ENCODE assay signal across 8 cellular contexts in the genomic region with DNA sequence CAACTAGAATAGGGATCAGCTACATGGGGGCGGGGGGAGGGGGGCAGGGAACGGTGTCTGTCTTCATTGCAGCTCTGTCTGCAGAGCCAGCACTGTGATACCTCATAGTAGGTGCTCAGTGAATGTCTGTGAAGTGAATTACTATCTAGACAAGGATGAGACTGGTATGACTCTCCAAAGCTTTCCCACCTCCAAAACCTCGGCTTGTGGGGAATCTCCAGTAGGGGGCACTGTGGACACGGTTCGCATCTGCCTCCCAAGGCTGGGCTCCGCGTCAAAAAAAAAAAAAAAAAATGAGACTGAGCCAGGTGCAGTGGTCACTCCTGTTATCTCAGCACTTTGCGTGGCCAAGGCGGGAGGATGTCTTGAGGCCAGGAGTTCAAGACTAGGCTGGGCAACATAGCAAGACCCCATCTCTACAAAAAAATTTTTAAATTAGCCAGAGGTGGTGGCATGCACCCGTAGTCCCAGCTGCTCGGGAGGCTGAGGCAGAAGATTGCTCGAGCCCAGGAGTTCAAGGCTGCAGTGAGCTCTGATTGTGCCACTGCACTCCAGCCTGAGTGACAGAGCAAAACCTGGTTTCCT. TPM values are rescaled to one million over a fixed set of nuclear protein-coding genes. Genes with fewer than 3 reads are reported as not detected.
A peak's percentile ranks its signal among the peaks of the same experiment; 100 is the strongest.
DNase-seq lines count a peak whose midpoint lies in the region; ATAC-seq, FAIRE-seq and TF ChIP-seq lines count a peak whose summit lies in the region.

No MANE protein-coding gene starts in this region.

- 27% methylated on average over 12 of the region's 12 CpGs for WGBS in K562 (ENCODE audit: insufficient coverage, low coverage, missing lambda C conversion rate)

- no peak overlapping the region for H2AFZ ChIP-seq in K562 (ENCODE audit: low read depth, low read length)

- H3K9ac ChIP-seq in K562 (ENCODE audit: insufficient read depth in 1 of 2, low read depth in 2 of 2, low read length in 2 of 2), result no peak overlapping the region

- H3K27ac ChIP-seq in K562 (ENCODE audit: extremely low read depth, low read depth, low read length) (no peak overlapping the region), tibial artery (peak overlapping the region; percentile 37 to 48)

- no peak overlapping the region for H3K4me2 ChIP-seq in K562 (ENCODE audit: insufficient read depth, low read length)

- TF ChIP-seq EP300 in K562 (IDR thresholded peaks at IDR 0.05; ENCODE audit: low read length), result peak; percentile 22; the same call in 1 of the 2 replicates

- POLR2A ChIA-PET in K562 (lab: Yijun Ruan, JAX), result interaction anchor here (0.6 to 3.9 kb wide), 6 partner anchors 9 to 164 kb away, joined by 3 to 20 read pairs (median 3); partner anchors contain the start of genes TRIM56 and ZNHIT1

- TF ChIP-seq CTCF in K562 (IDR thresholded peaks at IDR 0.05 in 2 of 3, conservative IDR thresholded peaks at IDR 0.05 in 1 of 3; ENCODE audit: insufficient read depth in 2 of 3, low read depth in 1 of 3, low read length in 3 of 3) (peak; percentile 77 to 91 (median 88)), tibial artery (IDR thresholded peaks at IDR 0.05) (peak; percentile 54 to 59)

- H3K9me3 ChIP-seq in K562 (replicated peaks; ENCODE audit: control insufficient read depth, insufficient read depth, low read depth, low read length), result no peaks in the 10 kb centered on the region
- no peaks in the 10 kb centered on the region for H3K9me3 ChIP-seq in tibial artery

- intact Hi-C loops in K562 (cut with micrococcal nuclease) (loop anchor here (1.0 kb wide), 2 partner anchors 43 to 97 kb away; no protein-coding TSS in a partner anchor), tibial artery (cut with DNase I; ENCODE audit: low total_unique reads) (loop anchor here (2.0 kb wide), 1 partner anchor 44 kb away; no protein-coding TSS in a partner anchor)

- no peaks in the 10 kb centered on the region; the same call in 1 of the 2 replicates for H4K20me1 ChIP-seq in K562 (replicated peaks; ENCODE audit: control insufficient read depth, insufficient read depth, low read length)

- in situ Hi-C loops in K562 (cut with MboI), result no loop called here

- peak; percentile 84 for ATAC-seq in K562
- ATAC-seq in left lobe of liver, result peak; percentile 93
- ATAC-seq in HG03135 (IDR thresholded peaks at IDR 0.05; ENCODE audit: unreplicated experiment), result no peak
- no peak for ATAC-seq in HG03378 (IDR thresholded peaks at IDR 0.05; ENCODE audit: unreplicated experiment)

- peak; percentile 90 for FAIRE-seq in K562 (lab: Jason Lieb, UNC)

- peak; percentile 43 to 64 for TF ChIP-seq RAD21 in K562 (CRISPR knock-in tag; conservative IDR thresholded peaks at IDR 0.05 in 1 of 2, IDR thresholded peaks at IDR 0.05 in 1 of 2)

- H3K79me2 ChIP-seq in K562 (ENCODE audit: control insufficient read depth, insufficient read depth, low read length), result no peaks in the 10 kb centered on the region

- H3K4me1 ChIP-seq in K562 (replicated peaks in 1 of 2; ENCODE audit: control insufficient read depth in 2 of 2, insufficient read depth in 2 of 2, low read length in 2 of 2) (peaks cover 31 to 32% of the 10 kb centered on the region in 2 experiments; a peak in 4 of 5 replicates), tibial artery (peaks cover 0 to 33% (median 26%) of the 10 kb centered on the region in 4 donors)

- H3K27me3 ChIP-seq in K562 (ENCODE audit: control insufficient read depth in 2 of 2, insufficient read depth in 2 of 2, low read length in 2 of 2), result no peaks in the 10 kb centered on the region
- no peaks in the 10 kb centered on the region for H3K27me3 ChIP-seq in tibial artery

- DNase-seq in NCI-H82 (lab: John Stamatoyannopoulos, UW) (peak; percentile 48), NCI-H82 treated with DMSO at 0.1 percent for 48 hours (lab: John Stamatoyannopoulos, UW; ENCODE audit: unreplicated experiment) (no peak), NCI-H226 (peak; percentile 49), K562 (ENCODE audit: extremely low read depth in 1 of 4, low spot score in 3 of 4) (peak; percentile 75 to 88 (median 77)), left lobe of liver (ENCODE audit: low spot score) (peak; percentile 73), tibial artery (no peak)

- H3K9me1 ChIP-seq in K562 (ENCODE audit: control insufficient read depth, insufficient read depth, low read length), result no peaks in the 10 kb centered on the region

- no peak for TF ChIP-seq POLR2A in K562 (conservative IDR thresholded peaks at IDR 0.05)

- CTCF ChIA-PET in K562 (lab: Yijun Ruan, JAX; ENCODE audit: low intra/inter-chr PET ratio), result interaction anchor here (0.7 to 1.6 kb wide), 3 partner anchors 43 to 70 kb away, joined by 3 to 7 read pairs (median 4); partner anchors contain the start of gene VGF

- H3K4me3 ChIP-seq in K562, result no peak overlapping the region
- no peak overlapping the region for H3K4me3 ChIP-seq in tibial artery

- BruUV-seq in K562 (replicated peaks; lab: Mats Ljungman, UMichigan), result no TSS peak

- no peaks in the 10 kb centered on the region; the same call in 2 of the 3 replicates for H3K36me3 ChIP-seq in K562 (ENCODE audit: control insufficient read depth, insufficient read depth, low read length)
- peaks cover 0 to 23% (median 14%) of the 10 kb centered on the region in 3 donors for H3K36me3 ChIP-seq in tibial artery

RNA-seq across cellular contexts. Expression of gene TRIM56, which starts 9.6 kb away (rescaled TPM):
- 30.8 and 42.4 TPM in 2 replicates for total RNA-seq in K562 (2011; cell fraction: chromatin; rRNA removed; ENCODE audit: low replicate concordance)
- 23.3 and 25.4 TPM in 2 replicates for total RNA-seq in K562 (2011; cell fraction: nucleolus; rRNA removed)
- 26.5 and 28.8 TPM in 2 replicates for total RNA-seq in K562 (2011; cell fraction: nucleoplasm; rRNA removed)
- total RNA-seq in K562 (2014; rRNA removed), result 13.3 and 13.8 TPM in 2 replicates
- 8.2 and 11.6 TPM in 2 replicates for total RNA-seq in K562 (2014; rRNA removed; fragmentation: Illumina TruSeq; extraction: Trizol)
- 10.4 and 12.1 TPM in 2 replicates for total RNA-seq in K562 (2015; rRNA removed; fragmentation: Illumina TruSeq; extraction: Trizol)
- 26.6 and 29.7 TPM in 2 replicates for total RNA-seq in K562 (2021)
- 4.5 and 6.4 TPM in 2 replicates for polyA plus RNA-seq in K562 (2011; rRNA removed)
- 2.3 and 6.2 TPM in 2 replicates for polyA plus RNA-seq in K562 (2011; cell fraction: cytosol; rRNA removed)
- 5.8 and 11.0 TPM in 2 replicates for polyA plus RNA-seq in K562 (2011; cell fraction: nucleus; rRNA removed)
- polyA plus RNA-seq in K562 (2012), result 23.0 and 23.6 TPM in 2 replicates
- polyA plus RNA-seq in K562 (2014; fragmentation: Illumina TruSeq; extraction: Trizol), result 13.3 and 15.1 TPM in 2 replicates
- polyA plus RNA-seq in K562 (2014; fragmentation: Nextera tagmentation; extraction: Ambion mirVana), result 1 to 10 TPM; 2.0 to 2.7 TPM
- polyA plus RNA-seq in K562 (2014; rRNA removed), result 10.3 and 12.5 TPM in 2 replicates
- polyA minus RNA-seq in K562 (2011; rRNA and poly(A)+ RNA removed), result 9.8 and 19.8 TPM in 2 replicates
- 5.8 and 8.5 TPM in 2 replicates for polyA minus RNA-seq in K562 (2011; cell fraction: cytosol; rRNA and poly(A)+ RNA removed)
- 7.5 and 7.7 TPM in 2 replicates for polyA minus RNA-seq in K562 (2011; cell fraction: nucleus; rRNA and poly(A)+ RNA removed)
- 23.5 TPM for total RNA-seq in left lobe of liver

RNA-seq across cellular contexts. Expression of gene SERPINE1, which starts 32.0 kb away (rescaled TPM):
- 3.1 and 8.6 TPM in 2 replicates for total RNA-seq in K562 (2011; cell fraction: chromatin; rRNA removed; ENCODE audit: low replicate concordance)
- 5.8 and 14.3 TPM in 2 replicates for total RNA-seq in K562 (2011; cell fraction: nucleolus; rRNA removed)
- total RNA-seq in K562 (2011; cell fraction: nucleoplasm; rRNA removed), result 5.1 and 8.0 TPM in 2 replicates
- 0.73 and 0.91 TPM in 2 replicates for total RNA-seq in K562 (2014; rRNA removed)
- total RNA-seq in K562 (2014; rRNA removed; fragmentation: Illumina TruSeq; extraction: Trizol), result 0.44 and 0.67 TPM in 2 replicates
- 0.22 and 0.23 TPM in 2 replicates for total RNA-seq in K562 (2015; rRNA removed; fragmentation: Illumina TruSeq; extraction: Trizol)
- total RNA-seq in K562 (2021), result 0.98 and 1.3 TPM in 2 replicates
- 2.2 and 4.8 TPM in 2 replicates for polyA plus RNA-seq in K562 (2011; rRNA removed)
- 3.0 and 10.7 TPM in 2 replicates for polyA plus RNA-seq in K562 (2011; cell fraction: cytosol; rRNA removed)
- polyA plus RNA-seq in K562 (2011; cell fraction: nucleus; rRNA removed), result 1.2 and 5.4 TPM in 2 replicates
- 2.2 and 4.3 TPM in 2 replicates for polyA plus RNA-seq in K562 (2012)
- 1.0 and 1.1 TPM in 2 replicates for polyA plus RNA-seq in K562 (2014; fragmentation: Illumina TruSeq; extraction: Trizol)
- 1 to 10 TPM in 1 of 2 experiments, under 1 TPM in 1; 0.89 to 1.6 TPM for polyA plus RNA-seq in K562 (2014; fragmentation: Nextera tagmentation; extraction: Ambion mirVana)
- 0.54 and 0.62 TPM in 2 replicates for polyA plus RNA-seq in K562 (2014; rRNA removed)
- polyA minus RNA-seq in K562 (2011; rRNA and poly(A)+ RNA removed), result 1.5 and 6.2 TPM in 2 replicates
- 5.0 and 5.4 TPM in 2 replicates for polyA minus RNA-seq in K562 (2011; cell fraction: cytosol; rRNA and poly(A)+ RNA removed)
- 0.44 and 1.6 TPM in 2 replicates for polyA minus RNA-seq in K562 (2011; cell fraction: nucleus; rRNA and poly(A)+ RNA removed)
- 27.5 TPM for total RNA-seq in left lobe of liver

RNA-seq across cellular contexts. Expression of gene AP1S1, which starts 59.4 kb away (rescaled TPM):
- 16.8 and 29.1 TPM in 2 replicates for total RNA-seq in K562 (2011; cell fraction: chromatin; rRNA removed; ENCODE audit: low replicate concordance)
- total RNA-seq in K562 (2011; cell fraction: nucleolus; rRNA removed), result 29.0 and 30.9 TPM in 2 replicates
- 25.1 and 27.9 TPM in 2 replicates for total RNA-seq in K562 (2011; cell fraction: nucleoplasm; rRNA removed)
- total RNA-seq in K562 (2014; rRNA removed), result 149 and 163 TPM in 2 replicates
- total RNA-seq in K562 (2014; rRNA removed; fragmentation: Illumina TruSeq; extraction: Trizol), result 68.6 and 77.7 TPM in 2 replicates
- 71.8 and 71.9 TPM in 2 replicates for total RNA-seq in K562 (2015; rRNA removed; fragmentation: Illumina TruSeq; extraction: Trizol)
- total RNA-seq in K562 (2021), result 89.4 and 91.2 TPM in 2 replicates
- polyA plus RNA-seq in K562 (2011; rRNA removed), result 113 and 121 TPM in 2 replicates
- polyA plus RNA-seq in K562 (2011; cell fraction: cytosol; rRNA removed), result 106 and 108 TPM in 2 replicates
- polyA plus RNA-seq in K562 (2011; cell fraction: nucleus; rRNA removed), result 56.4 and 60.9 TPM in 2 replicates
- 106 and 166 TPM in 2 replicates for polyA plus RNA-seq in K562 (2012)
- polyA plus RNA-seq in K562 (2014; fragmentation: Illumina TruSeq; extraction: Trizol), result 79.8 and 104 TPM in 2 replicates
- polyA plus RNA-seq in K562 (2014; fragmentation: Nextera tagmentation; extraction: Ambion mirVana), result 10 to 100 TPM in 1 of 2 experiments, 1 to 10 TPM in 1; 4.4 to 13.6 TPM
- polyA plus RNA-seq in K562 (2014; rRNA removed), result 125 and 188 TPM in 2 replicates
- 53.4 and 71.7 TPM in 2 replicates for polyA minus RNA-seq in K562 (2011; rRNA and poly(A)+ RNA removed)
- 25.1 and 29.0 TPM in 2 replicates for polyA minus RNA-seq in K562 (2011; cell fraction: cytosol; rRNA and poly(A)+ RNA removed)
- 5.1 and 9.2 TPM in 2 replicates for polyA minus RNA-seq in K562 (2011; cell fraction: nucleus; rRNA and poly(A)+ RNA removed)
- 26.8 TPM for total RNA-seq in left lobe of liver

Comparison
In these comparisons a context has a peak if more than half of its experiments do, and no peak if none do; other contexts are left out.
1. DNase-seq: peak in NCI-H82 (single experiment), NCI-H226 (single experiment), K562 (4 of 4) and left lobe of liver (single experiment); none in NCI-H82 treated with DMSO at 0.1 percent for 48 hours (single experiment) and tibial artery (0 of 2).
2. ATAC-seq: peak in K562 (single experiment) and left lobe of liver (single experiment); none in HG03135 (single experiment) and HG03378 (single experiment).